Comparison of ENCODE assay signal across 1 cellular context in the genomic region with DNA sequence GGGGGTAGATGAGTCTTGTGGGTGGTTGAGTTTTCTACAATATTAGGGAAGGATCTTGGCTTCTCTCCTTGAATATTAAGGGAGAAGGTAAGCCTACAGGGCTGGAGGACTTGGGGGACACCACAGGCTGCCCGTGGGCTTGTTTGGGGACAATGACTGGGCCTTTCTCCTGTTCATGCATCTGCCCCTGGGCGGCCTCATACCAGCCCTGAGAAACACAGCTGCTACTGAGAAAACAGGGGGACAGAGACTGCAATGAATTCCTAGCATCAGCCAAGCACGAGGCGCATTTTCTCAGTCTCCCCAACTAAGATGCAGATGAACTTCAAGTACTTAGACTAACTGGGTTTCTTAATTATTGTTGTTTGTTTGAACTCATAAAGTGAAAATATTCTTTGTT.
TF ChIP-seq lines count a peak whose summit lies in the region.

No MANE protein-coding gene starts in this region.

TF ChIP-seq in GM23338, 12 proteins besides CTCF, POLR2A, EP300 and RAD21 (continued from another document):
- TF ChIP-seq, protein P1, sequence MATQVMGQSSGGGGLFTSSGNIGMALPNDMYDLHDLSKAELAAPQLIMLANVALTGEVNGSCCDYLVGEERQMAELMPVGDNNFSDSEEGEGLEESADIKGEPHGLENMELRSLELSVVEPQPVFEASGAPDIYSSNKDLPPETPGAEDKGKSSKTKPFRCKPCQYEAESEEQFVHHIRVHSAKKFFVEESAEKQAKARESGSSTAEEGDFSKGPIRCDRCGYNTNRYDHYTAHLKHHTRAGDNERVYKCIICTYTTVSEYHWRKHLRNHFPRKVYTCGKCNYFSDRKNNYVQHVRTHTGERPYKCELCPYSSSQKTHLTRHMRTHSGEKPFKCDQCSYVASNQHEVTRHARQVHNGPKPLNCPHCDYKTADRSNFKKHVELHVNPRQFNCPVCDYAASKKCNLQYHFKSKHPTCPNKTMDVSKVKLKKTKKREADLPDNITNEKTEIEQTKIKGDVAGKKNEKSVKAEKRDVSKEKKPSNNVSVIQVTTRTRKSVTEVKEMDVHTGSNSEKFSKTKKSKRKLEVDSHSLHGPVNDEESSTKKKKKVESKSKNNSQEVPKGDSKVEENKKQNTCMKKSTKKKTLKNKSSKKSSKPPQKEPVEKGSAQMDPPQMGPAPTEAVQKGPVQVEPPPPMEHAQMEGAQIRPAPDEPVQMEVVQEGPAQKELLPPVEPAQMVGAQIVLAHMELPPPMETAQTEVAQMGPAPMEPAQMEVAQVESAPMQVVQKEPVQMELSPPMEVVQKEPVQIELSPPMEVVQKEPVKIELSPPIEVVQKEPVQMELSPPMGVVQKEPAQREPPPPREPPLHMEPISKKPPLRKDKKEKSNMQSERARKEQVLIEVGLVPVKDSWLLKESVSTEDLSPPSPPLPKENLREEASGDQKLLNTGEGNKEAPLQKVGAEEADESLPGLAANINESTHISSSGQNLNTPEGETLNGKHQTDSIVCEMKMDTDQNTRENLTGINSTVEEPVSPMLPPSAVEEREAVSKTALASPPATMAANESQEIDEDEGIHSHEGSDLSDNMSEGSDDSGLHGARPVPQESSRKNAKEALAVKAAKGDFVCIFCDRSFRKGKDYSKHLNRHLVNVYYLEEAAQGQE (IDR thresholded peaks at IDR 0.05; ENCODE audit: unreplicated experiment) = no peak
- TF ChIP-seq, protein P2, sequence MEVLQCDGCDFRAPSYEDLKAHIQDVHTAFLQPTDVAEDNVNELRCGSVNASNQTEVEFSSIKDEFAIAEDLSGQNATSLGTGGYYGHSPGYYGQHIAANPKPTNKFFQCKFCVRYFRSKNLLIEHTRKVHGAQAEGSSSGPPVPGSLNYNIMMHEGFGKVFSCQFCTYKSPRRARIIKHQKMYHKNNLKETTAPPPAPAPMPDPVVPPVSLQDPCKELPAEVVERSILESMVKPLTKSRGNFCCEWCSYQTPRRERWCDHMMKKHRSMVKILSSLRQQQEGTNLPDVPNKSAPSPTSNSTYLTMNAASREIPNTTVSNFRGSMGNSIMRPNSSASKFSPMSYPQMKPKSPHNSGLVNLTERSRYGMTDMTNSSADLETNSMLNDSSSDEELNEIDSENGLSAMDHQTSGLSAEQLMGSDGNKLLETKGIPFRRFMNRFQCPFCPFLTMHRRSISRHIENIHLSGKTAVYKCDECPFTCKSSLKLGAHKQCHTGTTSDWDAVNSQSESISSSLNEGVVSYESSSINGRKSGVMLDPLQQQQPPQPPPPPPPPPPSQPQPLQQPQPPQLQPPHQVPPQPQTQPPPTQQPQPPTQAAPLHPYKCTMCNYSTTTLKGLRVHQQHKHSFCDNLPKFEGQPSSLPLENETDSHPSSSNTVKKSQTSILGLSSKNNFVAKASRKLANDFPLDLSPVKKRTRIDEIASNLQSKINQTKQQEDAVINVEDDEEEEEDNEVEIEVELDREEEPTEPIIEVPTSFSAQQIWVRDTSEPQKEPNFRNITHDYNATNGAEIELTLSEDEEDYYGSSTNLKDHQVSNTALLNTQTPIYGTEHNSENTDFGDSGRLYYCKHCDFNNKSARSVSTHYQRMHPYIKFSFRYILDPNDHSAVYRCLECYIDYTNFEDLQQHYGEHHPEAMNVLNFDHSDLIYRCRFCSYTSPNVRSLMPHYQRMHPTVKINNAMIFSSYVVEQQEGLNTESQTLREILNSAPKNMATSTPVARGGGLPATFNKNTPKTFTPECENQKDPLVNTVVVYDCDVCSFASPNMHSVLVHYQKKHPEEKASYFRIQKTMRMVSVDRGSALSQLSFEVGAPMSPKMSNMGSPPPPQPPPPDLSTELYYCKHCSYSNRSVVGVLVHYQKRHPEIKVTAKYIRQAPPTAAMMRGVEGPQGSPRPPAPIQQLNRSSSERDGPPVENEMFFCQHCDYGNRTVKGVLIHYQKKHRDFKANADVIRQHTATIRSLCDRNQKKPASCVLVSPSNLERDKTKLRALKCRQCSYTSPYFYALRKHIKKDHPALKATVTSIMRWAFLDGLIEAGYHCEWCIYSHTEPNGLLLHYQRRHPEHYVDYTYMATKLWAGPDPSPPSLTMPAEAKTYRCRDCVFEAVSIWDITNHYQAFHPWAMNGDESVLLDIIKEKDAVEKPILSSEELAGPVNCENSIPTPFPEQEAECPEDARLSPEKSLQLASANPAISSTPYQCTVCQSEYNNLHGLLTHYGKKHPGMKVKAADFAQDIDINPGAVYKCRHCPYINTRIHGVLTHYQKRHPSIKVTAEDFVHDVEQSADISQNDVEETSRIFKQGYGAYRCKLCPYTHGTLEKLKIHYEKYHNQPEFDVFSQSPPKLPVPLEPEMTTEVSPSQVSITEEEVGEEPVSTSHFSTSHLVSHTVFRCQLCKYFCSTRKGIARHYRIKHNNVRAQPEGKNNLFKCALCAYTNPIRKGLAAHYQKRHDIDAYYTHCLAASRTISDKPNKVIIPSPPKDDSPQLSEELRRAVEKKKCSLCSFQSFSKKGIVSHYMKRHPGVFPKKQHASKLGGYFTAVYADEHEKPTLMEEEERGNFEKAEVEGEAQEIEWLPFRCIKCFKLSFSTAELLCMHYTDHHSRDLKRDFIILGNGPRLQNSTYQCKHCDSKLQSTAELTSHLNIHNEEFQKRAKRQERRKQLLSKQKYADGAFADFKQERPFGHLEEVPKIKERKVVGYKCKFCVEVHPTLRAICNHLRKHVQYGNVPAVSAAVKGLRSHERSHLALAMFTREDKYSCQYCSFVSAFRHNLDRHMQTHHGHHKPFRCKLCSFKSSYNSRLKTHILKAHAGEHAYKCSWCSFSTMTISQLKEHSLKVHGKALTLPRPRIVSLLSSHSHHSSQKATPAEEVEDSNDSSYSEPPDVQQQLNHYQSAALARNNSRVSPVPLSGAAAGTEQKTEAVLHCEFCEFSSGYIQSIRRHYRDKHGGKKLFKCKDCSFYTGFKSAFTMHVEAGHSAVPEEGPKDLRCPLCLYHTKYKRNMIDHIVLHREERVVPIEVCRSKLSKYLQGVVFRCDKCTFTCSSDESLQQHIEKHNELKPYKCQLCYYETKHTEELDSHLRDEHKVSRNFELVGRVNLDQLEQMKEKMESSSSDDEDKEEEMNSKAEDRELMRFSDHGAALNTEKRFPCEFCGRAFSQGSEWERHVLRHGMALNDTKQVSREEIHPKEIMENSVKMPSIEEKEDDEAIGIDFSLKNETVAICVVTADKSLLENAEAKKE (CRISPR knock-in tag; IDR thresholded peaks at IDR 0.05) = no peak
